In the genomic region with DNA sequence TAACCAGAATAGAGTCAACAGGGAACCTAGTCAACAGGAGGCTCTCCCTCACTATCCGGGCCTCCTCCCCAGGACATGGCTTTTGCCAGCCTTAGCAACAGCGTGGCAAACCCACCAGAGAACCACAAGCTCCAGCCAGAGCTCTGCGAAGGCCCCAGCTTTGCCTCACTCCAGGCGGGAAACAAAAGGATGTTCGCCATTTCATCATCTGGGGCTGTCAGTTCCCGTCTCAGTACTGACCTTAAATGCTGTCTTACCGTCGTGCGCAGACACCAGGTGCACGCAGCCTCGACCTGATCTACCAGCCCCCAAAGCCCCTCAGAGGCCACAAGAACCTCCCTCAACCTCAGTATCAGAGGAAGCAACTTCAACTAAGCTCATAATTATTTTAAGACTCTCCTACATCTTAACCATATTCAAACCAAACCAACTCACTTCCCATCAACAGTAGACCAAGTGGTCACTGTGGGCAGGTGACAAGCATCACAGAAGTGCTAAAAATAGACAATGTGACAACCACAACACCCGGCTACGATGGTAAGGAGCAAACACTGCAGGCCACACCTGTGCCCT, we compare ENCODE assay signal across 8 cellular contexts.
A peak's percentile ranks its signal among the peaks of the same experiment; 100 is the strongest.
DNase-seq lines count a peak whose midpoint lies in the region; ATAC-seq, FAIRE-seq and TF ChIP-seq lines count a peak whose summit lies in the region.

No MANE protein-coding gene starts in this region.

- 0 out of 2 replicates have a peak overlapping the region, but pooled peaks have one; percentile 48 for H3K18ac ChIP-seq in H1 (ENCODE audit: extremely low read depth, low read length)

- no peak overlapping the region for H4K5ac ChIP-seq in H1 (ENCODE audit: insufficient read length, low read depth, low read length)

- peaks cover 0 to 4% of the 10 kb centered on the region in 2 experiments; a peak in 1 of 4 replicates for H3K9me3 ChIP-seq in H1 (ENCODE audit: insufficient read depth in 2 of 2, low read depth in 1 of 2, low read length in 1 of 2)

- H2AFZ ChIP-seq in H1 (ENCODE audit: low read length): no peak overlapping the region

- no peak for TF ChIP-seq POLR2A in H1 (IDR thresholded peaks at IDR 0.05; ENCODE audit: control extremely low read depth in 1 of 2, low read depth in 2 of 2, low read length in 2 of 2)

- in situ Hi-C loops in GM13976 (cut with MboI; ENCODE audit: low sequenced_read_pairs, unreplicated experiment) (no loop called here), G401 (cut with HindIII; ENCODE audit: low sequenced_read_pairs) (no loop called here)

- TF ChIP-seq RAD21 in H1 (IDR thresholded peaks at IDR 0.05 in 1 of 2, conservative IDR thresholded peaks at IDR 0.05 in 1 of 2; ENCODE audit: low read depth in 2 of 2, low read length in 2 of 2): no peak

- H3K36me3 ChIP-seq in H1 (ENCODE audit: control insufficient read depth in 2 of 4, insufficient read depth in 4 of 4, low read length in 3 of 4): no peaks in the 10 kb centered on the region

- H3K4me1 ChIP-seq in H1 (replicated peaks in 1 of 4; ENCODE audit: control insufficient read depth in 3 of 4, insufficient read depth in 4 of 4, low read length in 3 of 4): peaks cover 4 to 14% (median 11%) of the 10 kb centered on the region in 4 experiments

- TF ChIP-seq CTCF in GM13976 (IDR thresholded peaks at IDR 0.05; ENCODE audit: borderline replicate concordance, control extremely low read depth, extremely low read depth, insufficient read depth, missing control alignments) (no peak), H1 (IDR thresholded peaks at IDR 0.05; ENCODE audit: control extremely low read depth in 1 of 3, insufficient read depth in 1 of 3, low read depth in 1 of 3, low read length in 3 of 3) (no peak)

- TF ChIP-seq EP300 in H1 (IDR thresholded peaks at IDR 0.05; ENCODE audit: borderline replicate concordance in 1 of 2, low read depth in 2 of 2, low read length in 2 of 2): no peak

- ATAC-seq in GM21381 (IDR thresholded peaks at IDR 0.05; ENCODE audit: unreplicated experiment) (peak; percentile 74), HG03571 (IDR thresholded peaks at IDR 0.05; ENCODE audit: unreplicated experiment) (peak; percentile 68)

- no peak overlapping the region for H3K4me3 ChIP-seq in H1 (ENCODE audit: extremely low read depth in 1 of 4, insufficient read depth in 2 of 4, low read depth in 3 of 4, low read length in 4 of 4)

- H2AK5ac ChIP-seq in H1 (ENCODE audit: low read depth, low read length): no peak overlapping the region

- H3K9ac ChIP-seq in H1 (replicated peaks in 1 of 4; ENCODE audit: extremely low read depth in 1 of 4, low read depth in 3 of 4, low read length in 3 of 4): no peak overlapping the region

- no peak overlapping the region for H2BK15ac ChIP-seq in H1 (ENCODE audit: low read length)

- no peak overlapping the region for H4K91ac ChIP-seq in H1 (replicated peaks; ENCODE audit: insufficient read length, low read length)

- H3K79me1 ChIP-seq in H1 (ENCODE audit: low read depth, low read length): peaks cover 21% of the 10 kb centered on the region; the same call in 1 of the 2 replicates

- no peaks in the 10 kb centered on the region for H3K27me3 ChIP-seq in H1 (replicated peaks in 1 of 4; ENCODE audit: control insufficient read depth in 3 of 4, extremely low read depth in 1 of 4, insufficient read depth in 3 of 4, low read length in 3 of 4)

- no peaks in the 10 kb centered on the region; the same call in 1 of the 2 replicates for H3K23me2 ChIP-seq in H1 (ENCODE audit: low read depth, low read length)

- H3K56ac ChIP-seq in H1 (replicated peaks; ENCODE audit: insufficient read length, low read depth, low read length): no peak overlapping the region

- H2BK5ac ChIP-seq in H1 (ENCODE audit: low read depth, low read length): peak overlapping the region; percentile 60; the same call in 1 of the 2 replicates

- H2BK20ac ChIP-seq in H1 (ENCODE audit: low read length): peak overlapping the region; percentile 61; the same call in 1 of the 2 replicates

- H3K79me2 ChIP-seq in H1 (ENCODE audit: control insufficient read depth in 1 of 2, insufficient read depth in 2 of 2, low read length in 2 of 2): peaks cover 0 to 77% of the 10 kb centered on the region in 2 experiments; a peak in 2 of 4 replicates

- no peak overlapping the region for H4K8ac ChIP-seq in H1 (ENCODE audit: extremely low read depth, insufficient read depth, low read length)

- no peak overlapping the region for H3K14ac ChIP-seq in H1 (ENCODE audit: insufficient read length)

- peak; percentile 78 for DNase-seq in GM13976 (ENCODE audit: low spot score)
- DNase-seq in H1 (ENCODE audit: low read depth in 1 of 2, low spot score in 2 of 2): no peak
- DNase-seq in iPS-NIHi11 (ENCODE audit: low spot score): no peak
- no peak for DNase-seq in AG08396 (ENCODE audit: low spot score)
- DNase-seq in G401 (ENCODE audit: low spot score): no peak
- DNase-seq in retina: no peak

- 87% methylated on average over 13 of the region's 13 CpGs; no CpG with 5 or more reads in 1 of the 2 experiments for WGBS in H1 (ENCODE audit: extremely low coverage in 1 of 2, insufficient coverage in 1 of 2, insufficient read length in 1 of 2, insufficient replicate concordance in 2 of 2, low coverage in 1 of 2, low lambda C conversion rate in 2 of 2, missing lambda C conversion rate in 1 of 2), 2 experiments

- POLR2A ChIA-PET in H1 (lab: Charles Lee; ENCODE audit: partially characterized antibody): interaction anchor here (1.1 to 1.2 kb wide), 2 partner anchors 9 to 112 kb away, joined by 3 to 4 read pairs; no protein-coding TSS in a partner anchor

- CTCF ChIA-PET in H1 (lab: Charles Lee; ENCODE audit: partially characterized antibody): interaction anchor here (0.6 to 8.9 kb wide), 11 partner anchors 27 to 629 kb away, joined by 3 to 147 read pairs (median 3); no protein-coding TSS in a partner anchor

- no peak overlapping the region for H3K4ac ChIP-seq in H1 (replicated peaks; ENCODE audit: insufficient read length, low read depth, low read length)

- no peak for FAIRE-seq in H1 (lab: Jason Lieb, UNC)

- no peak overlapping the region for H3K27ac ChIP-seq in H1 (ENCODE audit: low read depth, low read length)

- peaks cover 2 to 5% of the 10 kb centered on the region in 2 experiments for H4K20me1 ChIP-seq in H1 (replicated peaks in 1 of 2; ENCODE audit: control insufficient read depth in 1 of 2, insufficient read depth in 2 of 2, low read length in 2 of 2)

- no peak overlapping the region for H2BK120ac ChIP-seq in H1 (replicated peaks; ENCODE audit: low read depth, low read length)

- H3K23ac ChIP-seq in H1 (ENCODE audit: insufficient read length): no peak overlapping the region

- H2BK12ac ChIP-seq in H1 (ENCODE audit: low read depth, low read length): no peak overlapping the region

- H3K4me2 ChIP-seq in H1 (ENCODE audit: insufficient read depth in 1 of 2, low read depth in 2 of 2, low read length in 2 of 2): no peak overlapping the region

TF ChIP-seq in H1, 55 proteins besides CTCF, POLR2A, EP300 and RAD21:
- no peak for TF ChIP-seq NRF1 (IDR thresholded peaks at IDR 0.05; ENCODE audit: low read depth, low read length)
- TF ChIP-seq RXRA (IDR thresholded peaks at IDR 0.05; ENCODE audit: insufficient read depth, low read depth, low read length): no peak
- no peak for TF ChIP-seq TAF7 (optimal IDR thresholded peaks at IDR 0.05; ENCODE audit: borderline replicate concordance, low read depth, low read length)
- TF ChIP-seq, protein P1, sequence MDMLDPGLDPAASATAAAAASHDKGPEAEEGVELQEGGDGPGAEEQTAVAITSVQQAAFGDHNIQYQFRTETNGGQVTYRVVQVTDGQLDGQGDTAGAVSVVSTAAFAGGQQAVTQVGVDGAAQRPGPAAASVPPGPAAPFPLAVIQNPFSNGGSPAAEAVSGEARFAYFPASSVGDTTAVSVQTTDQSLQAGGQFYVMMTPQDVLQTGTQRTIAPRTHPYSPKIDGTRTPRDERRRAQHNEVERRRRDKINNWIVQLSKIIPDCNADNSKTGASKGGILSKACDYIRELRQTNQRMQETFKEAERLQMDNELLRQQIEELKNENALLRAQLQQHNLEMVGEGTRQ (IDR thresholded peaks at IDR 0.05; ENCODE audit: low read length): no peak
- TF ChIP-seq KDM1A (IDR thresholded peaks at IDR 0.05; ENCODE audit: borderline replicate concordance, low read length): no peak
- no peak for TF ChIP-seq GTF2F1 (IDR thresholded peaks at IDR 0.05; ENCODE audit: borderline replicate concordance, low read depth, low read length)
- no peak for TF ChIP-seq POLR2AphosphoS5 (IDR thresholded peaks at IDR 0.05; ENCODE audit: low read depth, low read length)
- TF ChIP-seq, protein P2, sequence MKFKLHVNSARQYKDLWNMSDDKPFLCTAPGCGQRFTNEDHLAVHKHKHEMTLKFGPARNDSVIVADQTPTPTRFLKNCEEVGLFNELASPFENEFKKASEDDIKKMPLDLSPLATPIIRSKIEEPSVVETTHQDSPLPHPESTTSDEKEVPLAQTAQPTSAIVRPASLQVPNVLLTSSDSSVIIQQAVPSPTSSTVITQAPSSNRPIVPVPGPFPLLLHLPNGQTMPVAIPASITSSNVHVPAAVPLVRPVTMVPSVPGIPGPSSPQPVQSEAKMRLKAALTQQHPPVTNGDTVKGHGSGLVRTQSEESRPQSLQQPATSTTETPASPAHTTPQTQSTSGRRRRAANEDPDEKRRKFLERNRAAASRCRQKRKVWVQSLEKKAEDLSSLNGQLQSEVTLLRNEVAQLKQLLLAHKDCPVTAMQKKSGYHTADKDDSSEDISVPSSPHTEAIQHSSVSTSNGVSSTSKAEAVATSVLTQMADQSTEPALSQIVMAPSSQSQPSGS (IDR thresholded peaks at IDR 0.05; ENCODE audit: low read length): no peak
- no peak for TF ChIP-seq TAF1 (IDR thresholded peaks at IDR 0.05; ENCODE audit: low read depth, low read length)
- TF ChIP-seq CREB1 (IDR thresholded peaks at IDR 0.05): no peak
- TF ChIP-seq TCF12 (IDR thresholded peaks at IDR 0.05; ENCODE audit: low read depth, low read length): no peak
